ENCODE assay signal across 18 cellular contexts in the genomic region with DNA sequence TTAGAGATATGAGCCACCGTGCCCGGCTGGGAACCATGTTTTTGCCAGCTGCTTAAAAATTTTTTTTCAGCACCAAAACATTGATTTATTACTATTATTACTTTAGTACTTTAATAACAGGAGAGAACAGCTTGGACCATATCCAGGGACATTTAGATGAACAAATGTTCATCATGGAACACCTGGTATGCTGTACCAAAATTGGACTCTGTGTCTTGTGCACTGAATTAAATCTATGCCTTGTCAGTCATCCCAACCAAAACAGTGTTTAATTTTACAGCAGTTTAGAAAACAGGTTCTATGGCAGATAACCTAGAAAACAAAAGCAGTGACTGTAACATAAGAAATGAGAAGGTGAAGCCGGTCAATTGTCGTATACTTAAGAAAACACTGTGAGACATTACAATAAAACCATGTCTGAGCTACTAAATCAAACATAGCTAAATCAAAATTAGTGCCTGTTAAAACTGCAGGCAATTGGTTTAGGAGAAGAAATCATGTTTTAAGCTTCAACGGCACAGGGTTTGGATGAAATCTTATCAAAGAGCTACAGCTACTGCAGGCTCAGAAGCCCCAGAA. TPM values are rescaled to one million over a fixed set of nuclear protein-coding genes. Genes with fewer than 3 reads are reported as not detected.
A peak's percentile ranks its signal among the peaks of the same experiment; 100 is the strongest.
DNase-seq lines count a peak whose midpoint lies in the region; ATAC-seq and TF ChIP-seq lines count a peak whose summit lies in the region.
"Had no signal": no experiment of that assay in that cellular context is flagged by ENCODE, and none has a peak within 500 bp of the region (broad histone marks: within the 10 kb centered on the region; RNA-seq: fewer than 3 reads in every experiment).

No MANE protein-coding gene starts in this region.

- DNase-seq in NCI-H1417 (lab: John Stamatoyannopoulos, UW) (peak in 2 of 3 experiments; percentile 18 to 62), NCI-H1417 treated with DMSO at 0.1 percent for 48 hours (lab: John Stamatoyannopoulos, UW) (no peak), NCI-H2081 (lab: John Stamatoyannopoulos, UW) (peak; percentile 30 to 75), OCI-M1 (lab: John Stamatoyannopoulos, UW) (peak; percentile 9), psoas muscle (no peak)
- DNase-seq in activated CD4-positive, alpha-beta T cell treated with anti-CD3 and anti-CD28 coated beads, Interleukin-2, amount 50 U/mL, for 4 hours = no peak
- DNase-seq in stimulated activated naive CD4-positive, alpha-beta T cell treated with Interleukin-2 at 50 U/mL for 16 hours (lab: John Stamatoyannopoulos, UW) = no peak
- DNase-seq: 8988T; BE2C; CD4-positive, CD25-positive, alpha-beta regulatory T cell; H9; MM.1S; NCI-H1092; NCI-H187 treated with DMSO at 0.1 percent for 48 hours; NCI-H510A; SJCRH30 had no signal

- intact Hi-C loops in psoas muscle (cut with DNase I) = no loop called here

- ATAC-seq in psoas muscle = no peak
- ATAC-seq in GM18511 (IDR thresholded peaks at IDR 0.05; ENCODE audit: unreplicated experiment) = no peak

- peaks cover 55% of the 10 kb centered on the region for H3K4me1 ChIP-seq in psoas muscle
- H3K4me1 ChIP-seq: SJCRH30 had no signal

- H3K27me3 ChIP-seq in psoas muscle (ENCODE audit: insufficient read depth in 3 of 3, low read length in 2 of 3) = no peaks in the 10 kb centered on the region
- H3K27me3 ChIP-seq: BE2C, SJCRH30 had no signal

- no peak overlapping the region for H3K4me3 ChIP-seq in psoas muscle
- H3K4me3 ChIP-seq: SJCRH30 had no signal

- no peaks in the 10 kb centered on the region for H3K36me3 ChIP-seq in psoas muscle (ENCODE audit: insufficient read depth in 1 of 2, low read depth in 1 of 2)
- H3K36me3 ChIP-seq: SJCRH30 had no signal

- no peak for TF ChIP-seq CTCF in psoas muscle (IDR thresholded peaks at IDR 0.05)

- no peaks in the 10 kb centered on the region for H3K9me3 ChIP-seq in psoas muscle
- H3K9me3 ChIP-seq: BE2C, SJCRH30 had no signal

- WGBS in psoas muscle, 3 donors = 36 to 60% (median 48%) methylated on average over 5 of the region's 5 CpGs

- peak overlapping the region; percentile 85 for H3K27ac ChIP-seq in psoas muscle
- H3K27ac ChIP-seq: SJCRH30 had no signal

RNA-seq across cellular contexts. Expression of a gene that starts 58.2 kb away (rescaled TPM):
- total RNA-seq in psoas muscle = 10 to 100 TPM in 3 of 4 donors, 1 to 10 TPM in 1; 7.6 to 24.7 (median 18.8) TPM
- 1 to 10 TPM; 2.3 to 5.5 (median 3.6) TPM for polyA plus RNA-seq in psoas muscle
- total RNA-seq: T-helper 1 cell treated with Interleukin-12 subunit alpha and Interleukin-12 subunit beta and Interleukin-4 antibody, amounts not matched to agents 30 ng/mL and 1 ng/mL, for 36 hours had no signal

Comparison
In these comparisons a context has a peak if more than half of its experiments do, and no peak if none do; other contexts are left out.
1. DNase-seq: peak in NCI-H1417 (2 of 3), NCI-H2081 (2 of 2) and OCI-M1 (single experiment); none in NCI-H1417 treated with DMSO at 0.1 percent for 48 hours (single experiment), psoas muscle (0 of 2), activated CD4-positive, alpha-beta T cell treated with anti-CD3 and anti-CD28 coated beads, Interleukin-2, amount 50 U/mL, for 4 hours (0 of 2) and stimulated activated naive CD4-positive, alpha-beta T cell treated with Interleukin-2 at 50 U/mL for 16 hours (single experiment).